29 cellular contexts compared by ENCODE assay signal in genomic region chr3:122107171-122107570, GRCh38. TPM values are rescaled to one million over a fixed set of nuclear protein-coding genes. Genes with fewer than 3 reads are reported as not detected.
"Had no signal": no experiment of that assay in that cellular context is flagged by ENCODE, and none has a peak within 500 bp of the region (broad histone marks: within the 10 kb centered on the region; RNA-seq: fewer than 3 reads in every experiment).

No MANE protein-coding gene starts in this region.

- H3K27me3 ChIP-seq: colonic mucosa, esophagus muscularis mucosa, esophagus squamous epithelium, gastrocnemius medialis, gastroesophageal sphincter had no signal

- FAIRE-seq: colon, endometrium, endothelial cell of umbilical vein, frontal cortex had no signal

- ATAC-seq: effector memory CD8-positive, alpha-beta T cell; esophagus mucosa; foreskin keratinocyte; gastrocnemius medialis; gastroesophageal sphincter; heart left ventricle; heart right ventricle had no signal

- H3K27ac ChIP-seq: colonic mucosa, coronary artery, dorsolateral prefrontal cortex, epithelial cell of prostate, esophagus muscularis mucosa, esophagus squamous epithelium, foreskin keratinocyte, gastrocnemius medialis, gastroesophageal sphincter, heart left ventricle, heart right ventricle had no signal

- H3K4me1 ChIP-seq: colonic mucosa, esophagus muscularis mucosa, esophagus squamous epithelium, foreskin keratinocyte, gastrocnemius medialis, gastroesophageal sphincter, heart left ventricle, heart right ventricle had no signal

- H3K4me3 ChIP-seq: colonic mucosa, coronary artery, dorsolateral prefrontal cortex, esophagus muscularis mucosa, esophagus squamous epithelium, gastrocnemius medialis, gastroesophageal sphincter, heart left ventricle, heart right ventricle had no signal

- DNase-seq: colonic mucosa; cortex of kidney; dermis blood vessel endothelial cell; dorsolateral prefrontal cortex; effector CD4-positive, alpha-beta T cell; effector CD8-positive, alpha-beta T cell; effector memory CD4-positive, alpha-beta T cell; effector memory CD8-positive, alpha-beta T cell; endodermal cell; erythroblast; esophagus squamous epithelium; foreskin fibroblast; foreskin keratinocyte; foreskin melanocyte; gastrocnemius medialis; glutamatergic neuron; head of caudate nucleus; heart left ventricle; heart right ventricle had no signal

- H3K9me3 ChIP-seq: colonic mucosa, esophagus muscularis mucosa, esophagus squamous epithelium, gastrocnemius medialis, gastroesophageal sphincter, heart right ventricle had no signal

- H3K36me3 ChIP-seq: colonic mucosa, esophagus muscularis mucosa, esophagus squamous epithelium, gastrocnemius medialis, gastroesophageal sphincter, heart left ventricle, heart right ventricle had no signal

RNA-seq across cellular contexts. Expression of gene CD86, which starts 52.0 kb away (rescaled TPM):
- polyA plus RNA-seq: endothelial cell of umbilical vein, fibroblast of lung had no signal
